8 cellular contexts compared by ENCODE assay signal in the genomic region with DNA sequence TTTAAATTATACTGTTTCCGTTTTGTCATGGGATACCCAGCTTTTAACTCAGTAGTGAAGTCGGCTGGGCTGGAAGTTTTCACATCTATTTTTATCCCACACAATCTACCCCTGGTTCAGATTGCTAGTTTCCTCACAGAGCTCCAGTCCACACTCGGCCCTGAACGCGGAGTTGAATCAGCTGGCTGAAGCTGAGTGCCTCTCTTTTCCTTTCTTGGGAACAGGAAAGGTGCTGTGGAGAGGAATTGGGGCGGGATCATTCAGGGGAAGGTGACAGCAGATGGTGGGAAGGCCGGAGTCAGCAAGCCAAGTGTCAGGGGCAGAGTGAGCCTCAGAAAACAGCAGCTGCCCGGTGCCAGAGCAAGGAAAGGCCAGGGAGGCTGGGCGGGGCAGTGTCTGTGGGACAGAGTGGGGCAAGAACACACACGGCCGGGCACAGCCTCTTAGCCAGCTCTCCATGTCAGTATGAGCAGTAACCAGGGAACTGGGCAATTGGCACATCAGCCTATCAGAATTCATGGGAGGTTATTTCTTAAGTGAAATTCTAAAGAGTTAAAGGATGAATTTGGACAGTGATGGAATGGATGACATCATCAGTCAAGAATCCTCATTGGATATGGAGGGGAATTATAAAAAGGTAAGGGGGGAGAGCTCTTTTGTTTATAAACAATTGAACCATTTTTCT. TPM values are rescaled to one million over a fixed set of nuclear protein-coding genes. Genes with fewer than 3 reads are reported as not detected.
DNase-seq lines count a peak whose midpoint lies in the region; ATAC-seq and TF ChIP-seq lines count a peak whose summit lies in the region.

No MANE protein-coding gene starts in this region.

- POLR2A ChIA-PET in OCI-LY7 (lab: Charles Lee), result interaction anchor here (0.7 kb wide), 1 partner anchor 22 kb away, joined by 4 read pairs; no protein-coding TSS in a partner anchor

- H3K4me3 ChIP-seq in tibial artery (peak overlapping the region; percentile 37 to 43), OCI-LY7 (ENCODE audit: low read depth, low read length, poor library complexity, severe bottlenecking) (no peak overlapping the region)

- peak; percentile 49 for ATAC-seq in HG02642 (IDR thresholded peaks at IDR 0.05; ENCODE audit: poor library complexity, unreplicated experiment)
- ATAC-seq in GM18520 (IDR thresholded peaks at IDR 0.05; ENCODE audit: unreplicated experiment), result no peak

- H3K4me2 ChIP-seq in OCI-LY7 (ENCODE audit: low read length), result no peak overlapping the region

- H4K20me1 ChIP-seq in OCI-LY7 (ENCODE audit: insufficient read depth, low read length), result no peaks in the 10 kb centered on the region

- H3K79me2 ChIP-seq in OCI-LY7 (ENCODE audit: insufficient read depth, low read depth, low read length), result no peaks in the 10 kb centered on the region

- H3K4me1 ChIP-seq in tibial artery (peaks cover 9 to 85% (median 44%) of the 10 kb centered on the region in 4 donors), OCI-LY7 (ENCODE audit: insufficient read depth, low read length, poor library complexity, severe bottlenecking) (no peaks in the 10 kb centered on the region)

- intact Hi-C loops in tibial artery (cut with DNase I; ENCODE audit: low total_unique reads), result no loop called here
- intact Hi-C loops in OCI-LY7 (cut with micrococcal nuclease; ENCODE audit: unreplicated experiment), result no loop called here

- in situ Hi-C loops in GM13976 (cut with MboI; ENCODE audit: low sequenced_read_pairs, unreplicated experiment), result no loop called here

- TF ChIP-seq CTCF in tibial artery (IDR thresholded peaks at IDR 0.05) (no peak), OCI-LY7 (conservative IDR thresholded peaks at IDR 0.05; ENCODE audit: low read length) (no peak), GM13976 (IDR thresholded peaks at IDR 0.05; ENCODE audit: borderline replicate concordance, control extremely low read depth, extremely low read depth, insufficient read depth, missing control alignments) (no peak)

- no peak overlapping the region for H2AFZ ChIP-seq in OCI-LY7 (ENCODE audit: low read length)

- no peaks in the 10 kb centered on the region for H3K9me3 ChIP-seq in tibial artery
- no peaks in the 10 kb centered on the region for H3K9me3 ChIP-seq in OCI-LY7 (ENCODE audit: low read length)

- H3K36me3 ChIP-seq in tibial artery, result no peaks in the 10 kb centered on the region
- H3K36me3 ChIP-seq in OCI-LY7 (ENCODE audit: insufficient read depth, low read length), result no peaks in the 10 kb centered on the region

- H3K9me2 ChIP-seq in OCI-LY7 (ENCODE audit: insufficient read depth, low read length), result no peaks in the 10 kb centered on the region

- CTCF ChIA-PET in OCI-LY7 (lab: Charles Lee; ENCODE audit: unreplicated experiment), result no interaction called here

- no peaks in the 10 kb centered on the region for H3K27me3 ChIP-seq in tibial artery

- peak overlapping the region; percentile 96 for H3K27ac ChIP-seq in caudate nucleus (ENCODE audit: low read depth, low read length)
- H3K27ac ChIP-seq in tibial artery, result peak overlapping the region; percentile 78 to 83
- no peak overlapping the region for H3K27ac ChIP-seq in OCI-LY7 (ENCODE audit: low read depth, low read length, poor library complexity, severe bottlenecking)

- no TSS peak for BruUV-seq in OCI-LY7 (replicated peaks; lab: Mats Ljungman, UMichigan)

- DNase-seq in AG08395 (ENCODE audit: low spot score) (peak; percentile 33), caudate nucleus (lab: John Stamatoyannopoulos, UW) (peak in 43 of 61 donors; percentile 4 to 77 (median 49)), left kidney (ENCODE audit: low read depth, low spot score) (peak; percentile 76), tibial artery (peak; percentile 41 to 79), OCI-LY7 (ENCODE audit: low spot score) (no peak), GM13976 (ENCODE audit: low spot score) (no peak)

RNA-seq across cellular contexts. Expression of gene SCHIP1, which starts 13.3 kb away (rescaled TPM):
- total RNA-seq in OCI-LY7 (2014; rRNA removed; shearing (Covaris generic)), result not detected in 2 replicates
- not detected in 2 replicates for total RNA-seq in OCI-LY7 (2022)

Comparison
In these comparisons a context has a peak if more than half of its experiments do, and no peak if none do; other contexts are left out.
1. DNase-seq: peak in AG08395 (single experiment), caudate nucleus (43 of 61), left kidney (single experiment) and tibial artery (2 of 2); none in OCI-LY7 (single experiment) and GM13976 (single experiment).